Comparison of ENCODE assay signal across 9 cellular contexts in genomic region chr12:69284131-69284530, GRCh38. TPM values are rescaled to one million over a fixed set of nuclear protein-coding genes. Genes with fewer than 3 reads are reported as not detected.
DNase-seq lines count a peak whose midpoint lies in the region; ATAC-seq and TF ChIP-seq lines count a peak whose summit lies in the region.
"Had no signal": no experiment of that assay in that cellular context is flagged by ENCODE, and none has a peak within 500 bp of the region (broad histone marks: within the 10 kb centered on the region; RNA-seq: fewer than 3 reads in every experiment).

No MANE protein-coding gene starts in this region.

- no peaks in the 10 kb centered on the region for H3K4me1 ChIP-seq in muscle layer of duodenum (ENCODE audit: control insufficient read depth in 1 of 2, insufficient read depth in 2 of 2, low read length in 2 of 2)
- peaks cover 3 to 7% of the 10 kb centered on the region in 2 donors for H3K4me1 ChIP-seq in thoracic aorta (ENCODE audit: control insufficient read depth in 1 of 2, low read depth in 2 of 2)

- H3K27ac ChIP-seq in muscle layer of duodenum (ENCODE audit: low read length) = no peak overlapping the region
- H3K27ac ChIP-seq in thoracic aorta = no peak overlapping the region
- H3K27ac ChIP-seq: skin epidermis had no signal

- H3K4me3 Mint-ChIP-seq in activated CD8-positive, alpha-beta T cell treated with anti-CD3 and anti-CD28 coated beads for 36 hours = peak overlapping the region; percentile 25

- H3K4me1 Mint-ChIP-seq in activated CD8-positive, alpha-beta T cell treated with anti-CD3 and anti-CD28 coated beads for 36 hours (ENCODE audit: low read depth) = peaks cover 16% of the 10 kb centered on the region

- H3K27me3 ChIP-seq in muscle layer of duodenum (ENCODE audit: low read depth, low read length) (peaks cover 7% of the 10 kb centered on the region), thoracic aorta (replicated peaks; ENCODE audit: insufficient read depth) (no peaks in the 10 kb centered on the region)

- no peaks in the 10 kb centered on the region for H3K9me3 Mint-ChIP-seq in activated CD8-positive, alpha-beta T cell treated with anti-CD3 and anti-CD28 coated beads for 36 hours

- POLR2A ChIA-PET in activated CD8-positive, alpha-beta T cell treated with anti-CD3 and anti-CD28 coated beads for 36 hours (lab: Charles Lee) = no interaction called here

- peaks cover 8% of the 10 kb centered on the region for H3K27me3 Mint-ChIP-seq in activated CD8-positive, alpha-beta T cell treated with anti-CD3 and anti-CD28 coated beads for 36 hours

- H3K36me3 ChIP-seq in muscle layer of duodenum (ENCODE audit: control insufficient read depth in 1 of 2, insufficient read depth in 2 of 2, low read length in 2 of 2) (no peaks in the 10 kb centered on the region), thoracic aorta (no peaks in the 10 kb centered on the region)

- CTCF ChIA-PET in activated CD8-positive, alpha-beta T cell treated with anti-CD3 and anti-CD28 coated beads for 36 hours (lab: Charles Lee) = interaction anchor here (1.7 kb wide), 1 partner anchor 158 kb away, joined by 4 read pairs; no protein-coding TSS in a partner anchor

- intact Hi-C loops in activated CD8-positive, alpha-beta T cell treated with anti-CD3 and anti-CD28 coated beads for 36 hours (cut with micrococcal nuclease) = no loop called here

- H3K4me3 ChIP-seq in fibroblast of mammary gland (ENCODE audit: control insufficient read depth, low read depth, low read length) = no peak overlapping the region
- peak overlapping the region; percentile 44 to 49 for H3K4me3 ChIP-seq in muscle layer of duodenum (ENCODE audit: low read depth in 1 of 2, low read length in 2 of 2)
- H3K4me3 ChIP-seq in thoracic aorta = peak overlapping the region; percentile 58

- H3K9me3 ChIP-seq in muscle layer of duodenum (ENCODE audit: control insufficient read depth in 1 of 2, low read length in 2 of 2) = no peaks in the 10 kb centered on the region
- no peaks in the 10 kb centered on the region for H3K9me3 ChIP-seq in thoracic aorta

- no peak overlapping the region for H3K27ac Mint-ChIP-seq in activated CD8-positive, alpha-beta T cell treated with anti-CD3 and anti-CD28 coated beads for 36 hours

- peak; percentile 75 for DNase-seq in CD1c-positive myeloid dendritic cell (ENCODE audit: extremely low spot score)
- DNase-seq in NCI-H2081 treated with DMSO at 0.1 percent for 48 hours (lab: John Stamatoyannopoulos, UW) = peak; percentile 30
- DNase-seq in activated CD8-positive, alpha-beta T cell treated with anti-CD3 and anti-CD28 coated beads for 36 hours = peak; percentile 47
- peak; percentile 81 for DNase-seq in fibroblast of mammary gland (ENCODE audit: low read depth)
- DNase-seq in thoracic aorta (ENCODE audit: low spot score) = peak; percentile 11
- DNase-seq in NCI-H1694 treated with DMSO at 0.1 percent for 48 hours (lab: John Stamatoyannopoulos, UW) = no peak

- no peaks in the 10 kb centered on the region for H3K36me3 Mint-ChIP-seq in activated CD8-positive, alpha-beta T cell treated with anti-CD3 and anti-CD28 coated beads for 36 hours (ENCODE audit: low read depth)

- ATAC-seq in GM21786 (IDR thresholded peaks at IDR 0.05; ENCODE audit: unreplicated experiment) (peak; percentile 59), thoracic aorta (ENCODE audit: insufficient number of reproducible peaks, low FRiP score, low read depth) (no peak)
- peak; percentile 56 for ATAC-seq in activated CD8-positive, alpha-beta T cell treated with anti-CD3 and anti-CD28 coated beads for 36 hours

- TF ChIP-seq CTCF in activated CD8-positive, alpha-beta T cell treated with anti-CD3 and anti-CD28 coated beads for 36 hours (IDR thresholded peaks at IDR 0.05) = no peak
- TF ChIP-seq CTCF in fibroblast of mammary gland (conservative IDR thresholded peaks at IDR 0.05; ENCODE audit: control insufficient read depth, insufficient read depth, low read depth, low read length) = peak; percentile 26
- TF ChIP-seq CTCF in thoracic aorta (IDR thresholded peaks at IDR 0.05) = no peak

RNA-seq across cellular contexts. Expression of gene CPSF6, which starts 44.8 kb away (rescaled TPM):
- 10 to 100 TPM; 94.1 to 98.9 TPM for total RNA-seq in activated CD8-positive, alpha-beta T cell treated with anti-CD3 and anti-CD28 coated beads for 36 hours
- 10 to 100 TPM; 27.5 to 48.7 TPM for total RNA-seq in thoracic aorta
